Comparison of ENCODE assay signal across 8 cellular contexts in genomic region chr9:19085295-19085694, GRCh38. TPM values are rescaled to one million over a fixed set of nuclear protein-coding genes. Genes with fewer than 3 reads are reported as not detected.
DNase-seq lines count a peak whose midpoint lies in the region; ATAC-seq, FAIRE-seq and TF ChIP-seq lines count a peak whose summit lies in the region.

No MANE protein-coding gene starts in this region.

- H3K4me1 ChIP-seq in adrenal gland (replicated peaks in 1 of 2) = peaks cover 4 to 11% of the 10 kb centered on the region in 2 donors
- H3K4me1 ChIP-seq in naive thymus-derived CD4-positive, alpha-beta T cell (ENCODE audit: control insufficient read depth in 2 of 2, insufficient read depth in 2 of 2, low read length in 2 of 2) = no peaks in the 10 kb centered on the region

- ATAC-seq in HG03565 (IDR thresholded peaks at IDR 0.05; ENCODE audit: unreplicated experiment) = peak; percentile 65
- ATAC-seq in naive thymus-derived CD4-positive, alpha-beta T cell = peak; percentile 83

- no peaks in the 10 kb centered on the region for H3K9me3 Mint-ChIP-seq in naive thymus-derived CD4-positive, alpha-beta T cell

- H3K4me3 ChIP-seq in adrenal gland = no peak overlapping the region
- no peak overlapping the region for H3K4me3 ChIP-seq in naive thymus-derived CD4-positive, alpha-beta T cell (ENCODE audit: low read length)
- no peak overlapping the region for H3K4me3 ChIP-seq in lower leg skin (ENCODE audit: low read depth, poor library complexity, severe bottlenecking)

- no peak for TF ChIP-seq POLR2A in adrenal gland (IDR thresholded peaks at IDR 0.05)
- no peak for TF ChIP-seq POLR2A in lower leg skin (IDR thresholded peaks at IDR 0.05)

- POLR2A ChIA-PET in naive thymus-derived CD4-positive, alpha-beta T cell (lab: Charles Lee) = interaction anchor here (0.5 to 0.9 kb wide), 4 partner anchors 11 to 89 kb away, joined by 3 to 6 read pairs (median 3); partner anchors contain the start of gene RRAGA

- peak; percentile 23 for DNase-seq in NCI-H2107 treated with DMSO at 0.1 percent for 48 hours (lab: John Stamatoyannopoulos, UW; ENCODE audit: unreplicated experiment)
- no peak for DNase-seq in NCI-H2107 (lab: John Stamatoyannopoulos, UW)
- no peak for DNase-seq in adrenal gland
- DNase-seq in naive thymus-derived CD4-positive, alpha-beta T cell = peak in 7 of 9 donors; percentile 31 to 60 (median 52)
- DNase-seq in stimulated activated CD4-positive, alpha-beta T cell treated with anti-CD3 and anti-CD28 coated beads, Interleukin-4, amount 100 ng/mL, for 1 hour = no peak
- DNase-seq in lower leg skin (ENCODE audit: low spot score in 2 of 2) = no peak
- DNase-seq in urothelium cell line (ENCODE audit: low spot score) = no peak

- no peaks in the 10 kb centered on the region for H3K27me3 ChIP-seq in adrenal gland
- no peaks in the 10 kb centered on the region for H3K27me3 ChIP-seq in naive thymus-derived CD4-positive, alpha-beta T cell (ENCODE audit: control insufficient read depth in 2 of 2, insufficient read depth in 2 of 2, low read length in 2 of 2)

- no peak overlapping the region for H3K27ac Mint-ChIP-seq in naive thymus-derived CD4-positive, alpha-beta T cell

- intact Hi-C loops in adrenal gland (cut with DNase I) (loop anchor here in 1 of 2 donors (10.0 kb wide), 1 partner anchor 90 kb away; no protein-coding TSS in a partner anchor), lower leg skin (cut with DNase I; ENCODE audit: low total_unique reads) (no loop called here)
- intact Hi-C loops in naive thymus-derived CD4-positive, alpha-beta T cell (cut with micrococcal nuclease) = loop anchor here (1.0 to 2.0 kb wide), 3 partner anchors 18 to 372 kb away; partner anchors contain the start of gene HAUS6 (in 1 of the 2)

- no peaks in the 10 kb centered on the region for H3K9me3 ChIP-seq in adrenal gland (replicated peaks in 1 of 3)
- H3K9me3 ChIP-seq in naive thymus-derived CD4-positive, alpha-beta T cell (ENCODE audit: control insufficient read depth in 2 of 3, low read length in 3 of 3) = no peaks in the 10 kb centered on the region

- TF ChIP-seq CTCF in adrenal gland (IDR thresholded peaks at IDR 0.05) = peak in 5 of 6 experiments; percentile 4 to 36 (median 32)
- TF ChIP-seq CTCF in lower leg skin (IDR thresholded peaks at IDR 0.05) = no peak

- H3K4me3 Mint-ChIP-seq in naive thymus-derived CD4-positive, alpha-beta T cell = no peak overlapping the region

- peaks cover 2 to 23% (median 12%) of the 10 kb centered on the region in 5 donors for H3K36me3 Mint-ChIP-seq in naive thymus-derived CD4-positive, alpha-beta T cell

- peaks cover 0 to 30% of the 10 kb centered on the region in 2 donors for H3K36me3 ChIP-seq in adrenal gland (replicated peaks in 1 of 2)
- peaks cover 19 to 74% (median 27%) of the 10 kb centered on the region in 3 experiments for H3K36me3 ChIP-seq in naive thymus-derived CD4-positive, alpha-beta T cell (ENCODE audit: control insufficient read depth in 2 of 3, insufficient read depth in 3 of 3, low read length in 3 of 3)

- H3K27me3 Mint-ChIP-seq in naive thymus-derived CD4-positive, alpha-beta T cell = no peaks in the 10 kb centered on the region

- peaks cover 0 to 7% (median 5%) of the 10 kb centered on the region in 7 donors for H3K4me1 Mint-ChIP-seq in naive thymus-derived CD4-positive, alpha-beta T cell

- FAIRE-seq in urothelium cell line (lab: Jason Lieb, UNC) = no peak

- WGBS in adrenal gland, 4 donors = 69 to 82% (median 74%) methylated on average over 2 of the region's 2 CpGs
- 39 to 46% methylated on average over 2 of the region's 2 CpGs for WGBS in lower leg skin, 2 donors

- CTCF ChIA-PET in naive thymus-derived CD4-positive, alpha-beta T cell (lab: Charles Lee) = interaction anchor here (0.6 to 3.7 kb wide), 9 partner anchors 9 to 372 kb away, joined by 3 to 36 read pairs (median 4); no protein-coding TSS in a partner anchor

- no peak overlapping the region for H3K27ac ChIP-seq in adrenal gland
- H3K27ac ChIP-seq in naive thymus-derived CD4-positive, alpha-beta T cell (ENCODE audit: low read depth, low read length) = no peak overlapping the region

RNA-seq across cellular contexts. Expression of gene HAUS6, which starts 17.4 kb away (rescaled TPM):
- total RNA-seq in adrenal gland = 10 to 100 TPM in 5 of 8 donors, 1 to 10 TPM in 3; 5.2 to 15.0 (median 12.6) TPM
- 10 to 100 TPM in 1 of 3 donors, 1 to 10 TPM in 2; 4.0 to 14.7 (median 5.8) TPM for polyA plus RNA-seq in adrenal gland
- total RNA-seq in naive thymus-derived CD4-positive, alpha-beta T cell = 10 to 100 TPM; 11.4 to 25.4 (median 19.6) TPM
- 1 to 10 TPM; 5.1 to 5.5 TPM for polyA plus RNA-seq in naive thymus-derived CD4-positive, alpha-beta T cell
- total RNA-seq in lower leg skin = 1 to 10 TPM; 6.5 to 7.9 (median 7.4) TPM

RNA-seq across cellular contexts. Expression of gene RRAGA, which starts 36.1 kb away (rescaled TPM):
- total RNA-seq in adrenal gland = 100 to 1,000 TPM in 3 of 8 donors, 10 to 100 TPM in 5; 41.8 to 115 (median 89.0) TPM
- 10 to 100 TPM; 29.5 to 95.1 (median 45.4) TPM for polyA plus RNA-seq in adrenal gland
- total RNA-seq in naive thymus-derived CD4-positive, alpha-beta T cell = 10 to 100 TPM; 25.9 to 53.6 (median 51.9) TPM
- polyA plus RNA-seq in naive thymus-derived CD4-positive, alpha-beta T cell = 100 to 1,000 TPM in 1 of 2 donors, 10 to 100 TPM in 1; 80.2 to 111 TPM
- total RNA-seq in lower leg skin = 10 to 100 TPM; 54.7 to 72.7 (median 56.8) TPM

RNA-seq across cellular contexts. Expression of gene PLIN2, which starts 42.0 kb away (rescaled TPM):
- total RNA-seq in adrenal gland (100 to 1,000 TPM; 134 to 426 (median 221) TPM), lower leg skin (100 to 1,000 TPM in 3 of 4 donors, 10 to 100 TPM in 1; 96.4 to 377 (median 177) TPM)
- 100 to 1,000 TPM in 1 of 3 donors, 10 to 100 TPM in 2; 43.4 to 134 (median 81.2) TPM for polyA plus RNA-seq in adrenal gland
- 10 to 100 TPM; 43.9 to 91.9 (median 56.1) TPM for total RNA-seq in naive thymus-derived CD4-positive, alpha-beta T cell
- polyA plus RNA-seq in naive thymus-derived CD4-positive, alpha-beta T cell = 100 to 1,000 TPM in 1 of 2 donors, 10 to 100 TPM in 1; 74.2 to 125 TPM

RNA-seq across cellular contexts. Expression of gene SAXO1, which starts 52.3 kb away (rescaled TPM):
- under 1 TPM in 5 of 8 donors, not detected in 3; under 0.01 to 0.94 (median 0.23) TPM for total RNA-seq in adrenal gland
- under 1 TPM in 2 of 3 donors, not detected in 1; 0.03 to 0.24 TPM for polyA plus RNA-seq in adrenal gland
- under 1 TPM in 2 of 5 experiments, not detected in 3; 0.27 to 0.32 TPM for total RNA-seq in naive thymus-derived CD4-positive, alpha-beta T cell
- polyA plus RNA-seq in naive thymus-derived CD4-positive, alpha-beta T cell = under 1 TPM; 0.13 to 0.45 TPM
- total RNA-seq in lower leg skin = 1 to 10 TPM in 1 of 4 donors, under 1 TPM in 2, not detected in 1; 0.30 to 1.1 (median 0.56) TPM

Comparison
In these comparisons a context has a peak if more than half of its experiments do, and no peak if none do; other contexts are left out.
1. DNase-seq: peak in NCI-H2107 treated with DMSO at 0.1 percent for 48 hours (single experiment) and naive thymus-derived CD4-positive, alpha-beta T cell (7 of 9); none in NCI-H2107 (single experiment), adrenal gland (0 of 7), stimulated activated CD4-positive, alpha-beta T cell treated with anti-CD3 and anti-CD28 coated beads, Interleukin-4, amount 100 ng/mL, for 1 hour (single experiment), lower leg skin (0 of 2) and urothelium cell line (single experiment).
2. CTCF ChIP-seq: peak in adrenal gland (5 of 6); none in lower leg skin (0 of 3).